ENCODE assay signal across 24 cellular contexts in genomic region chr10:71273506-71273905, GRCh38.
"Had no signal": no experiment of that assay in that cellular context is flagged by ENCODE, and none has a peak within 500 bp of the region (broad histone marks: within the 10 kb centered on the region; RNA-seq: fewer than 3 reads in every experiment).

No MANE protein-coding gene starts in this region.

- H3K4me3 Mint-ChIP-seq: naive B cell; nephron; stimulated activated memory B cell treated with anti-CD40 and anti-IgM and Interleukin-4, amounts not matched to agents 10 μg/mL and 1 μg/mL and 100 μg/mL, for 72 hours; stimulated activated naive CD8-positive, alpha-beta T cell treated with anti-CD3 and anti-CD28 coated beads, Interleukin-15, amount 100 ng/mL, for 72 hours had no signal

- H3K27me3 Mint-ChIP-seq: stimulated activated memory B cell treated with anti-CD40 and anti-IgM and Interleukin-4, amounts not matched to agents 10 μg/mL and 1 μg/mL and 100 μg/mL, for 72 hours had no signal

- H3K9ac ChIP-seq: parathyroid adenoma had no signal

- H3K79me2 ChIP-seq: parathyroid adenoma had no signal

- ATAC-seq: gastroesophageal sphincter; right lobe of liver; stimulated activated memory B cell treated with anti-CD40 and anti-IgM and Interleukin-4, amounts not matched to agents 10 μg/mL and 1 μg/mL and 100 μg/mL, for 72 hours; stimulated activated naive CD8-positive, alpha-beta T cell treated with anti-CD3 and anti-CD28 coated beads, Interleukin-15, amount 100 ng/mL, for 72 hours had no signal

- FAIRE-seq: endometrium, keratinocyte had no signal

- H3K4me1 Mint-ChIP-seq: naive B cell; stimulated activated memory B cell treated with anti-CD40 and anti-IgM and Interleukin-4, amounts not matched to agents 10 μg/mL and 1 μg/mL and 100 μg/mL, for 72 hours; stimulated activated naive CD8-positive, alpha-beta T cell treated with anti-CD3 and anti-CD28 coated beads, Interleukin-15, amount 100 ng/mL, for 72 hours had no signal

- H2AFZ ChIP-seq: parathyroid adenoma had no signal

- H3K9me3 Mint-ChIP-seq: naive B cell; nephron; stimulated activated memory B cell treated with anti-CD40 and anti-IgM and Interleukin-4, amounts not matched to agents 10 μg/mL and 1 μg/mL and 100 μg/mL, for 72 hours; stimulated activated naive CD8-positive, alpha-beta T cell treated with anti-CD3 and anti-CD28 coated beads, Interleukin-15, amount 100 ng/mL, for 72 hours had no signal

- H3K4me3 ChIP-seq: esophagus squamous epithelium, gastroesophageal sphincter, left ventricle myocardium inferior, lung, prostate gland, right lobe of liver, spleen, testis, transverse colon had no signal

- H3K4me1 ChIP-seq: parathyroid adenoma, prostate gland, right lobe of liver had no signal

- DNase-seq: effector memory CD4-positive, alpha-beta T cell; esophagus squamous epithelium; foreskin fibroblast; glutamatergic neuron; left ventricle myocardium inferior; mesenchymal stem cell; naive B cell; occipital lobe; right lobe of liver; spleen; stimulated activated CD4-positive, alpha-beta T cell treated with anti-CD3 and anti-CD28 coated beads, Interleukin-15, amount 100 ng/mL, for 24 hours; stimulated activated CD4-positive, alpha-beta T cell treated with anti-CD3 and anti-CD28 coated beads, Interleukin-1b, Interleukin-23, amount 100 ng/mL, for 48 hours; stimulated activated CD4-positive, alpha-beta T cell treated with anti-CD3 and anti-CD28 coated beads, Interleukin-4, amount 100 ng/mL, for 24 hours; stimulated activated naive CD8-positive, alpha-beta T cell treated with anti-CD3 and anti-CD28 coated beads, Interleukin-15, amount 100 ng/mL, for 72 hours; testis; transverse colon had no signal

- H3K27ac ChIP-seq: esophagus squamous epithelium, gastroesophageal sphincter, left ventricle myocardium inferior, parathyroid adenoma, prostate gland, right lobe of liver, testis, transverse colon had no signal

- H3K27ac Mint-ChIP-seq: stimulated activated memory B cell treated with anti-CD40 and anti-IgM and Interleukin-4, amounts not matched to agents 10 μg/mL and 1 μg/mL and 100 μg/mL, for 72 hours had no signal

- H3K9me3 ChIP-seq: esophagus squamous epithelium, gastroesophageal sphincter, left ventricle myocardium inferior, prostate gland, right lobe of liver, spleen, testis, transverse colon had no signal

- H3K36me3 ChIP-seq: esophagus squamous epithelium, gastroesophageal sphincter, left ventricle myocardium inferior, prostate gland, right lobe of liver, spleen, transverse colon had no signal

- H3K36me3 Mint-ChIP-seq: naive B cell; stimulated activated memory B cell treated with anti-CD40 and anti-IgM and Interleukin-4, amounts not matched to agents 10 μg/mL and 1 μg/mL and 100 μg/mL, for 72 hours had no signal

- H3K27me3 ChIP-seq: esophagus squamous epithelium, gastroesophageal sphincter, right lobe of liver, testis, transverse colon had no signal
